13 cellular contexts compared by ENCODE assay signal in genomic region chr15:40766194-40766830, GRCh38. TPM values are rescaled to one million over a fixed set of nuclear protein-coding genes. Genes with fewer than 3 reads are reported as not detected.
A peak's percentile ranks its signal among the peaks of the same experiment; 100 is the strongest.
DNase-seq lines count a peak whose midpoint lies in the region; ATAC-seq, FAIRE-seq and TF ChIP-seq lines count a peak whose summit lies in the region.
"Had no signal": no experiment of that assay in that cellular context is flagged by ENCODE, and none has a peak within 500 bp of the region (broad histone marks: within the 10 kb centered on the region; RNA-seq: fewer than 3 reads in every experiment).

No MANE protein-coding gene starts in this region.

- no peak for TF ChIP-seq POLR2A in upper lobe of left lung (IDR thresholded peaks at IDR 0.05)

- H3K9me3 ChIP-seq in WERI-Rb-1 (ENCODE audit: severe bottlenecking), result no peaks in the 10 kb centered on the region
- no peaks in the 10 kb centered on the region for H3K9me3 ChIP-seq in upper lobe of left lung
- no peaks in the 10 kb centered on the region for H3K9me3 ChIP-seq in kidney (ENCODE audit: control insufficient read depth in 1 of 2, low read length in 2 of 2)

- 64 to 87% methylated on average over 6 to 8 of the region's 8 CpGs for WGBS in upper lobe of left lung, 2 donors

- TF ChIP-seq CTCF in natural killer cell (IDR thresholded peaks at IDR 0.05), result no peak
- TF ChIP-seq CTCF in WERI-Rb-1 (IDR thresholded peaks at IDR 0.05; ENCODE audit: low read depth, low read length), result no peak
- TF ChIP-seq CTCF in fibroblast of mammary gland (conservative IDR thresholded peaks at IDR 0.05; ENCODE audit: control insufficient read depth, insufficient read depth, low read depth, low read length), result no peak
- no peak for TF ChIP-seq CTCF in upper lobe of left lung (IDR thresholded peaks at IDR 0.05)
- TF ChIP-seq CTCF in kidney (IDR thresholded peaks at IDR 0.05; ENCODE audit: borderline replicate concordance, extremely low read depth, insufficient read depth), result no peak

- H3K27me3 ChIP-seq in WERI-Rb-1 (ENCODE audit: insufficient read depth, low read depth, severe bottlenecking), result no peaks in the 10 kb centered on the region
- H3K27me3 ChIP-seq in upper lobe of left lung, result no peaks in the 10 kb centered on the region

- H3K27me3 Mint-ChIP-seq in natural killer cell (ENCODE audit: low read depth in 2 of 2), result no peaks in the 10 kb centered on the region
- H3K27me3 Mint-ChIP-seq in natural killer cell treated with Interleukin-12 subunit alpha and Interleukin-12 subunit beta and Interleukin-15 and Interleukin-18, amount 100 ng/mL, for 72 hours, result no peaks in the 10 kb centered on the region

- no peak for DNase-seq in natural killer cell
- no peak for DNase-seq in natural killer cell treated with Interleukin-12 subunit alpha and Interleukin-12 subunit beta and Interleukin-15 and Interleukin-18, amount 100 ng/mL, for 72 hours (ENCODE audit: low spot score)
- no peak for DNase-seq in WERI-Rb-1
- DNase-seq in fibroblast of mammary gland (ENCODE audit: low read depth), result peak; percentile 16
- no peak for DNase-seq in upper lobe of left lung
- DNase-seq in SW480 (ENCODE audit: low spot score), result no peak
- no peak for DNase-seq in kidney
- DNase-seq in activated CD4-positive, alpha-beta T cell treated with anti-CD3 and anti-CD28 coated beads, Interleukin-2, amount 50 U/mL, for 4 hours, result no peak
- DNase-seq: activated CD4-positive, alpha-beta T cell treated with anti-CD3 and anti-CD28 coated beads, Interleukin-2, amount 50 U/mL, for 48 hours; AML-193; NCI-H2081 treated with DMSO at 0.1 percent for 48 hours had no signal

- no peak overlapping the region for H3K4me3 Mint-ChIP-seq in natural killer cell
- no peak overlapping the region for H3K4me3 Mint-ChIP-seq in natural killer cell treated with Interleukin-12 subunit alpha and Interleukin-12 subunit beta and Interleukin-15 and Interleukin-18, amount 100 ng/mL, for 72 hours

- H3K27ac ChIP-seq in WERI-Rb-1 (peak overlapping the region; percentile 41), upper lobe of left lung (peak overlapping the region in 3 of 4 donors; percentile 84 to 91 (median 85)), kidney (ENCODE audit: low read depth in 2 of 2, low read length in 2 of 2) (no peak overlapping the region)
- H3K27ac ChIP-seq: parathyroid adenoma had no signal

- H3K4me1 Mint-ChIP-seq in natural killer cell, result peaks cover 42 to 70% of the 10 kb centered on the region in 2 donors
- peaks cover 30 to 36% of the 10 kb centered on the region in 2 donors for H3K4me1 Mint-ChIP-seq in natural killer cell treated with Interleukin-12 subunit alpha and Interleukin-12 subunit beta and Interleukin-15 and Interleukin-18, amount 100 ng/mL, for 72 hours (ENCODE audit: low read depth in 2 of 2)

- H3K4me1 ChIP-seq in upper lobe of left lung, result peaks cover 35 to 77% (median 52%) of the 10 kb centered on the region in 4 donors
- peaks cover 4 to 17% of the 10 kb centered on the region in 2 donors for H3K4me1 ChIP-seq in kidney (ENCODE audit: control insufficient read depth in 1 of 2, insufficient read depth in 1 of 2, low read depth in 1 of 2, low read length in 2 of 2)

- H3K36me3 Mint-ChIP-seq in natural killer cell, result no peaks in the 10 kb centered on the region
- no peaks in the 10 kb centered on the region for H3K36me3 Mint-ChIP-seq in natural killer cell treated with Interleukin-12 subunit alpha and Interleukin-12 subunit beta and Interleukin-15 and Interleukin-18, amount 100 ng/mL, for 72 hours

- no peak for TF ChIP-seq EP300 in upper lobe of left lung (IDR thresholded peaks at IDR 0.05)

- FAIRE-seq in kidney (lab: Jason Lieb, UNC), result no peak
- FAIRE-seq: urothelium cell line had no signal

- H3K9me3 Mint-ChIP-seq in natural killer cell, result no peaks in the 10 kb centered on the region
- no peaks in the 10 kb centered on the region for H3K9me3 Mint-ChIP-seq in natural killer cell treated with Interleukin-12 subunit alpha and Interleukin-12 subunit beta and Interleukin-15 and Interleukin-18, amount 100 ng/mL, for 72 hours

- peak overlapping the region; percentile 87 to 91 for H3K27ac Mint-ChIP-seq in natural killer cell
- no peak overlapping the region for H3K27ac Mint-ChIP-seq in natural killer cell treated with Interleukin-12 subunit alpha and Interleukin-12 subunit beta and Interleukin-15 and Interleukin-18, amount 100 ng/mL, for 72 hours

- intact Hi-C loops in natural killer cell (cut with micrococcal nuclease), result no loop called here
- intact Hi-C loops in kidney (cut with DNase I), result no loop called here

- no peak overlapping the region for H3K9ac ChIP-seq in kidney (ENCODE audit: low read length in 2 of 2)
- H3K9ac ChIP-seq: parathyroid adenoma had no signal

- H3K36me3 ChIP-seq in WERI-Rb-1, result peaks cover 15% of the 10 kb centered on the region
- H3K36me3 ChIP-seq in upper lobe of left lung, result peaks cover 0 to 31% (median 20%) of the 10 kb centered on the region in 4 donors
- H3K36me3 ChIP-seq in kidney (ENCODE audit: control insufficient read depth in 1 of 2, insufficient read depth in 2 of 2, low read length in 2 of 2), result no peaks in the 10 kb centered on the region

- H3K4me3 ChIP-seq in WERI-Rb-1 (ENCODE audit: low read depth, low read length) (no peak overlapping the region), fibroblast of mammary gland (ENCODE audit: control insufficient read depth, low read depth, low read length) (no peak overlapping the region), upper lobe of left lung (no peak overlapping the region), kidney (ENCODE audit: low read length in 2 of 2) (no peak overlapping the region)

- ATAC-seq in natural killer cell (no peak), upper lobe of left lung (ENCODE audit: low FRiP score in 2 of 2) (no peak)
- ATAC-seq in natural killer cell treated with Interleukin-12 subunit alpha and Interleukin-12 subunit beta and Interleukin-15 and Interleukin-18, amount 100 ng/mL, for 72 hours, result no peak

RNA-seq across cellular contexts. Expression of gene GCHFR, which starts 2.4 kb away (rescaled TPM):
- total RNA-seq in natural killer cell (10 to 100 TPM; 17.5 to 25.9 (median 25.9) TPM), upper lobe of left lung (100 to 1,000 TPM in 4 of 6 donors, 10 to 100 TPM in 2; 84.9 to 206 (median 105) TPM), kidney (15.4 TPM)
- 10 to 100 TPM in 1 of 2 donors, 1 to 10 TPM in 1; 9.1 to 14.4 TPM for total RNA-seq in natural killer cell treated with Interleukin-12 subunit alpha and Interleukin-12 subunit beta and Interleukin-15 and Interleukin-18, amount 100 ng/mL, for 72 hours
- polyA plus RNA-seq in kidney (ENCODE audit: insufficient read depth, low read depth, low replicate concordance), result 145 TPM

RNA-seq across cellular contexts. Expression of gene C15orf62, which starts 3.5 kb away (rescaled TPM):
- total RNA-seq in natural killer cell (1 to 10 TPM in 1 of 3 donors, under 1 TPM in 2; 0.64 to 1.4 (median 0.80) TPM), upper lobe of left lung (1 to 10 TPM in 5 of 6 donors, under 1 TPM in 1; 0.81 to 4.2 (median 1.4) TPM), kidney (1.4 TPM)
- under 1 TPM; 0.12 to 0.22 TPM for total RNA-seq in natural killer cell treated with Interleukin-12 subunit alpha and Interleukin-12 subunit beta and Interleukin-15 and Interleukin-18, amount 100 ng/mL, for 72 hours
- polyA plus RNA-seq in kidney (ENCODE audit: insufficient read depth, low read depth, low replicate concordance), result 0.47 TPM

RNA-seq across cellular contexts. Expression of gene RMDN3, which starts 11.3 kb away (rescaled TPM):
- 10 to 100 TPM; 52.8 to 82.3 (median 72.0) TPM for total RNA-seq in natural killer cell
- 10 to 100 TPM; 35.9 to 72.6 TPM for total RNA-seq in natural killer cell treated with Interleukin-12 subunit alpha and Interleukin-12 subunit beta and Interleukin-15 and Interleukin-18, amount 100 ng/mL, for 72 hours
- total RNA-seq in upper lobe of left lung, result 100 to 1,000 TPM in 4 of 6 donors, 10 to 100 TPM in 2; 57.3 to 123 (median 105) TPM
- total RNA-seq in kidney, result 38.2 TPM
- polyA plus RNA-seq in kidney (ENCODE audit: insufficient read depth, low read depth, low replicate concordance), result 34.9 TPM

RNA-seq across cellular contexts. Expression of gene ZFYVE19, which starts 40.6 kb away (rescaled TPM):
- total RNA-seq in natural killer cell (10 to 100 TPM; 16.4 to 19.7 (median 18.5) TPM), upper lobe of left lung (100 to 1,000 TPM in 1 of 6 donors, 10 to 100 TPM in 5; 19.4 to 104 (median 32.5) TPM), kidney (18.7 TPM)
- total RNA-seq in natural killer cell treated with Interleukin-12 subunit alpha and Interleukin-12 subunit beta and Interleukin-15 and Interleukin-18, amount 100 ng/mL, for 72 hours, result 10 to 100 TPM; 17.2 to 39.1 TPM
- 37.5 TPM for polyA plus RNA-seq in kidney (ENCODE audit: insufficient read depth, low read depth, low replicate concordance)

RNA-seq across cellular contexts. Expression of gene DNAJC17, which starts 41.0 kb away (rescaled TPM):
- 10 to 100 TPM; 36.2 to 64.9 (median 50.0) TPM for total RNA-seq in natural killer cell
- total RNA-seq in natural killer cell treated with Interleukin-12 subunit alpha and Interleukin-12 subunit beta and Interleukin-15 and Interleukin-18, amount 100 ng/mL, for 72 hours, result 10 to 100 TPM; 40.4 to 62.6 TPM
- 10 to 100 TPM; 15.4 to 51.3 (median 30.0) TPM for total RNA-seq in upper lobe of left lung
- 41.6 TPM for total RNA-seq in kidney
- polyA plus RNA-seq in kidney (ENCODE audit: insufficient read depth, low read depth, low replicate concordance), result 56.7 TPM

Comparison
In these comparisons a context has a peak if more than half of its experiments do, and no peak if none do; other contexts are left out.
1. H3K27ac Mint-ChIP-seq: peak in natural killer cell (2 of 2); none in natural killer cell treated with Interleukin-12 subunit alpha and Interleukin-12 subunit beta and Interleukin-15 and Interleukin-18, amount 100 ng/mL, for 72 hours (0 of 2).
2. H3K27ac ChIP-seq: peak in WERI-Rb-1 (single experiment) and upper lobe of left lung (3 of 4); none in kidney (0 of 2).